20 cellular contexts compared by ENCODE assay signal in the genomic region with DNA sequence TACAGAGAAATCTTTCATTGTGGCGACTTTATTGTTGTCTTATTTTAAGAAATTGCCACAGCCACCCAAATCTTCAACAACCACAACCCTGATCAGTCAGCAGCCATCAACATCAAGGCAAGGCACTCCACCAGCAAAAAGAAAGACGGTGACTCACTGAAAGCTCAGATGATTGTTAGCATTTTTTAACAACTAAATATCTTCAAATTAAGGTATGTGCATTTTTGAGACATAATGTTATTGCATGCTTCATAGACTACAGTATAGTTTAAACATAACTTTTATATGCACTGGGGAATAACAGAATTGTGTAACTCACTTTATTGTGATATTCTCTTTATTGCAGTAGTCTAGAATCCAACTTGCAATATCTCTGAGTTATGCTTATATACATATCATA.
A peak's percentile ranks its signal among the peaks of the same experiment; 100 is the strongest.
DNase-seq lines count a peak whose midpoint lies in the region; ATAC-seq and TF ChIP-seq lines count a peak whose summit lies in the region.
"Had no signal": no experiment of that assay in that cellular context is flagged by ENCODE, and none has a peak within 500 bp of the region (broad histone marks: within the 10 kb centered on the region; RNA-seq: fewer than 3 reads in every experiment).

No MANE protein-coding gene starts in this region.

- no peaks in the 10 kb centered on the region for H3K4me1 ChIP-seq in SK-N-SH (ENCODE audit: control insufficient read depth in 1 of 2, insufficient read depth in 2 of 2, low read depth in 1 of 2, low read length in 1 of 2)
- no peaks in the 10 kb centered on the region for H3K4me1 ChIP-seq in left lung
- H3K4me1 ChIP-seq: BLaER1, Caco-2, Peyer's patch had no signal

- H3K27ac ChIP-seq in SK-N-SH (ENCODE audit: low read depth in 2 of 2, low read length in 1 of 2) (no peak overlapping the region), left lung (no peak overlapping the region)
- H3K27ac ChIP-seq: BLaER1, Peyer's patch had no signal

- H2AFZ ChIP-seq in SK-N-SH (ENCODE audit: low read depth) = no peak overlapping the region

- 0 out of 2 replicates have a peak, but pooled peaks cover 3% of the 10 kb centered on the region for H3K9me2 ChIP-seq in SK-N-SH

- TF ChIP-seq EP300 in SK-N-SH (IDR thresholded peaks at IDR 0.05; ENCODE audit: borderline replicate concordance in 1 of 2, low read depth in 1 of 2, low read length in 1 of 2) = no peak

- H3K4me3 ChIP-seq in SK-N-SH (ENCODE audit: low read depth in 2 of 2, low read length in 1 of 2) (no peak overlapping the region), choroid plexus epithelial cell (ENCODE audit: low read depth, low read length) (no peak overlapping the region), retinal pigment epithelial cell (ENCODE audit: low read length) (no peak overlapping the region), left lung (no peak overlapping the region)
- H3K4me3 ChIP-seq: BLaER1, Peyer's patch had no signal

- H3K27me3 ChIP-seq in SK-N-SH (ENCODE audit: insufficient read depth) (no peaks in the 10 kb centered on the region), left lung (no peaks in the 10 kb centered on the region)
- H3K27me3 ChIP-seq: BLaER1, Peyer's patch had no signal

- no peak for TF ChIP-seq RAD21 in SK-N-SH (IDR thresholded peaks at IDR 0.05; ENCODE audit: low read length)

- no peaks in the 10 kb centered on the region for H4K20me1 ChIP-seq in SK-N-SH (ENCODE audit: insufficient read depth)
- H4K20me1 ChIP-seq: BLaER1 had no signal

- DNase-seq in GM03348 (ENCODE audit: low spot score) (peak; percentile 13), SK-N-SH (no peak), choroid plexus epithelial cell (ENCODE audit: low read depth) (peak; percentile 11), retinal pigment epithelial cell (ENCODE audit: low read depth) (peak; percentile 49), C1 segment of cervical spinal cord (lab: John Stamatoyannopoulos, UW) (no peak), left lung (no peak)
- no peak for DNase-seq in effector CD8-positive, alpha-beta T cell (lab: John Stamatoyannopoulos, UW)
- DNase-seq: Caco-2; CD4-positive, alpha-beta memory T cell; DMS 273 treated with DMSO at 0.1 percent for 48 hours; DMS79 treated with DMSO at 0.1 percent for 48 hours; NCI-H1105; NCI-H146; NCI-H2081; NCI-H2171; NCI-H524 treated with DMSO at 0.1 percent for 48 hours; NCI-H82; Peyer's patch; T-helper 1 cell had no signal

- no peak for ATAC-seq in left lung

- H3F3A ChIP-seq in SK-N-SH (replicated peaks; ENCODE audit: insufficient read depth) = no peaks in the 10 kb centered on the region

- H3K79me2 ChIP-seq in SK-N-SH (ENCODE audit: insufficient read depth) = no peaks in the 10 kb centered on the region

- H3K4me2 ChIP-seq in SK-N-SH = no peak overlapping the region
- H3K4me2 ChIP-seq: BLaER1 had no signal

- intact Hi-C loops in left lung (cut with DNase I) = no loop called here

- H3K36me3 ChIP-seq in SK-N-SH (replicated peaks in 1 of 2; ENCODE audit: control insufficient read depth in 1 of 2, insufficient read depth in 2 of 2, low read length in 1 of 2) (no peaks in the 10 kb centered on the region), left lung (no peaks in the 10 kb centered on the region)
- H3K36me3 ChIP-seq: BLaER1, Peyer's patch had no signal

- POLR2A ChIA-PET in SK-N-SH (lab: Yijun Ruan, JAX) = no interaction called here

- CTCF ChIA-PET in SK-N-SH (lab: Yijun Ruan, JAX) = no interaction called here

- H3K9me3 ChIP-seq in SK-N-SH (no peaks in the 10 kb centered on the region), left lung (no peaks in the 10 kb centered on the region)
- H3K9me3 ChIP-seq: BLaER1, Caco-2, Peyer's patch had no signal

- WGBS in SK-N-SH (ENCODE audit: low lambda C conversion rate) = 44% methylated on average over 2 of the region's 2 CpGs

- TF ChIP-seq CTCF in SK-N-SH (IDR thresholded peaks at IDR 0.05) (no peak), choroid plexus epithelial cell (conservative IDR thresholded peaks at IDR 0.05; ENCODE audit: low read depth, low read length) (no peak), retinal pigment epithelial cell (conservative IDR thresholded peaks at IDR 0.05; ENCODE audit: low read depth, low read length) (no peak), left lung (IDR thresholded peaks at IDR 0.05) (no peak)

- no peak overlapping the region for H3K9ac ChIP-seq in SK-N-SH
- H3K9ac ChIP-seq: BLaER1 had no signal

TF ChIP-seq in SK-N-SH, 30 proteins besides CTCF, POLR2A, EP300 and RAD21:
- TF ChIP-seq CHD2 (IDR thresholded peaks at IDR 0.05; ENCODE audit: low read length, partially characterized antibody) (no peak), FOXJ3 (CRISPR knock-in tag; IDR thresholded peaks at IDR 0.05) (no peak)
- TF ChIP-seq, protein P1, sequence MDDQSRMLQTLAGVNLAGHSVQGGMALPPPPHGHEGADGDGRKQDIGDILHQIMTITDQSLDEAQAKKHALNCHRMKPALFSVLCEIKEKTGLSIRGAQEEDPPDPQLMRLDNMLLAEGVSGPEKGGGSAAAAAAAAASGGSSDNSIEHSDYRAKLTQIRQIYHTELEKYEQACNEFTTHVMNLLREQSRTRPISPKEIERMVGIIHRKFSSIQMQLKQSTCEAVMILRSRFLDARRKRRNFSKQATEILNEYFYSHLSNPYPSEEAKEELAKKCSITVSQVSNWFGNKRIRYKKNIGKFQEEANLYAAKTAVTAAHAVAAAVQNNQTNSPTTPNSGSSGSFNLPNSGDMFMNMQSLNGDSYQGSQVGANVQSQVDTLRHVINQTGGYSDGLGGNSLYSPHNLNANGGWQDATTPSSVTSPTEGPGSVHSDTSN (IDR thresholded peaks at IDR 0.05) = 0 out of 2 replicates have a peak, but pooled peaks have one; percentile 18

Comparison
In these comparisons a context has a peak if more than half of its experiments do, and no peak if none do; other contexts are left out.
1. DNase-seq: peak in GM03348 (single experiment), choroid plexus epithelial cell (single experiment) and retinal pigment epithelial cell (single experiment); none in SK-N-SH (single experiment), C1 segment of cervical spinal cord (0 of 14), effector CD8-positive, alpha-beta T cell (single experiment) and left lung (0 of 2).